27 cellular contexts compared by ENCODE assay signal in genomic region chr9:93039456-93039855, GRCh38. TPM values are rescaled to one million over a fixed set of nuclear protein-coding genes. Genes with fewer than 3 reads are reported as not detected.
DNase-seq lines count a peak whose midpoint lies in the region; ATAC-seq and TF ChIP-seq lines count a peak whose summit lies in the region.
"Had no signal": no experiment of that assay in that cellular context is flagged by ENCODE, and none has a peak within 500 bp of the region (broad histone marks: within the 10 kb centered on the region; RNA-seq: fewer than 3 reads in every experiment).

No MANE protein-coding gene starts in this region.

- intact Hi-C loops in activated CD4-positive, alpha-beta T cell treated with anti-CD3 and anti-CD28 coated beads for 36 hours (cut with DNase I, micrococcal nuclease) = no loop called here
- intact Hi-C loops in CD4-positive, alpha-beta T cell (cut with DNase I, micrococcal nuclease) = no loop called here

- ATAC-seq in activated CD4-positive, alpha-beta T cell treated with anti-CD3 and anti-CD28 coated beads for 36 hours = no peak
- ATAC-seq in CD4-positive, alpha-beta T cell (ENCODE audit: poor library complexity) = no peak
- no peak for ATAC-seq in activated naive CD4-positive, alpha-beta T cell treated with anti-CD3 and anti-CD28 coated beads, Interleukin-2, amount 50 U/mL, for 72 hours
- no peak for ATAC-seq in GM21528 (IDR thresholded peaks at IDR 0.05; ENCODE audit: low FRiP score, unreplicated experiment)
- ATAC-seq: gastrocnemius medialis; stimulated activated naive CD8-positive, alpha-beta T cell treated with anti-CD3 and anti-CD28 coated beads, Interleukin-15, Interleukin-2, amounts not matched to agents 100 U/mL and 50 U/mL, for 24 hours had no signal

- peaks cover 49% of the 10 kb centered on the region for H3K4me1 Mint-ChIP-seq in activated CD4-positive, alpha-beta T cell treated with anti-CD3 and anti-CD28 coated beads for 36 hours
- H3K4me1 Mint-ChIP-seq in CD4-positive, alpha-beta T cell (ENCODE audit: low read depth) = peaks cover 72% of the 10 kb centered on the region
- no peaks in the 10 kb centered on the region for H3K4me1 Mint-ChIP-seq in neural crest cell
- H3K4me1 Mint-ChIP-seq in progenitor cell of endocrine pancreas (ENCODE audit: low read depth) = peaks cover 1% of the 10 kb centered on the region

- POLR2A ChIA-PET in activated CD4-positive, alpha-beta T cell treated with anti-CD3 and anti-CD28 coated beads for 36 hours (lab: Charles Lee) = no interaction called here
- POLR2A ChIA-PET in CD4-positive, alpha-beta T cell (lab: Charles Lee) = interaction anchor here (0.7 to 6.9 kb wide), 12 partner anchors 8 to 68 kb away, joined by 3 to 92 read pairs (median 5); no protein-coding TSS in a partner anchor

- DNase-seq in activated CD4-positive, alpha-beta T cell treated with anti-CD3 and anti-CD28 coated beads for 36 hours = peak; percentile 5
- DNase-seq in activated CD4-positive, alpha-beta T cell treated with anti-CD3 and anti-CD28 coated beads, Interleukin-2, amount 50 U/mL, for 4 hours = no peak
- no peak for DNase-seq in CD4-positive, alpha-beta T cell
- no peak for DNase-seq in activated naive CD4-positive, alpha-beta T cell treated with anti-CD3 and anti-CD28 coated beads, Interleukin-2, amount 50 U/mL, for 72 hours (ENCODE audit: low spot score in 2 of 2)
- DNase-seq in neural crest cell (ENCODE audit: low read depth, low spot score) = no peak
- no peak for DNase-seq in progenitor cell of endocrine pancreas (ENCODE audit: low spot score, unreplicated experiment)
- no peak for DNase-seq in NCI-H1092 (lab: John Stamatoyannopoulos, UW)
- DNase-seq: activated CD4-positive, alpha-beta memory T cell treated with anti-CD3 and anti-CD28 coated beads, Interleukin-2, amount 10 ng/mL, durations not matched to agents 7 days and 5 days; caudate nucleus; dermis blood vessel endothelial cell; gastrocnemius medialis; H7; IMR-90; NCI-H1048; NCI-H1694 treated with DMSO at 0.1 percent for 48 hours; NCI-H2171 treated with DMSO at 0.1 percent for 48 hours; NCI-H524; nucleus accumbens; PC-9; Right ventricle myocardium superior; stimulated activated naive CD8-positive, alpha-beta T cell treated with anti-CD3 and anti-CD28 coated beads, Interleukin-15, Interleukin-2, amounts not matched to agents 100 U/mL and 50 U/mL, for 24 hours; testis had no signal

- TF ChIP-seq CTCF in CD4-positive, alpha-beta T cell (IDR thresholded peaks at IDR 0.05) = no peak
- TF ChIP-seq CTCF in neural crest cell (conservative IDR thresholded peaks at IDR 0.05) (no peak), progenitor cell of endocrine pancreas (IDR thresholded peaks at IDR 0.05; ENCODE audit: unreplicated experiment) (no peak)

- H3K4me3 Mint-ChIP-seq in activated CD4-positive, alpha-beta T cell treated with anti-CD3 and anti-CD28 coated beads for 36 hours = no peak overlapping the region
- H3K4me3 Mint-ChIP-seq in CD4-positive, alpha-beta T cell = no peak overlapping the region
- no peak overlapping the region for H3K4me3 Mint-ChIP-seq in neural crest cell
- H3K4me3 Mint-ChIP-seq in progenitor cell of endocrine pancreas (ENCODE audit: low read depth) = no peak overlapping the region
- H3K4me3 Mint-ChIP-seq: activated CD4-positive, alpha-beta memory T cell treated with anti-CD3 and anti-CD28 coated beads, Interleukin-2, amount 10 ng/mL, durations not matched to agents 7 days and 5 days had no signal

- CTCF ChIA-PET in activated CD4-positive, alpha-beta T cell treated with anti-CD3 and anti-CD28 coated beads for 36 hours (lab: Charles Lee) = no interaction called here
- CTCF ChIA-PET in CD4-positive, alpha-beta T cell (lab: Charles Lee) = no interaction called here

- no peaks in the 10 kb centered on the region for H3K27me3 Mint-ChIP-seq in activated CD4-positive, alpha-beta T cell treated with anti-CD3 and anti-CD28 coated beads for 36 hours
- no peaks in the 10 kb centered on the region for H3K27me3 Mint-ChIP-seq in CD4-positive, alpha-beta T cell
- H3K27me3 Mint-ChIP-seq in neural crest cell (ENCODE audit: low read depth) (no peaks in the 10 kb centered on the region), progenitor cell of endocrine pancreas (no peaks in the 10 kb centered on the region)
- H3K27me3 Mint-ChIP-seq: activated CD4-positive, alpha-beta memory T cell treated with anti-CD3 and anti-CD28 coated beads, Interleukin-2, amount 10 ng/mL, durations not matched to agents 7 days and 5 days had no signal

- peak overlapping the region; percentile 57 for H3K27ac ChIP-seq in CD4-positive, alpha-beta T cell (ENCODE audit: low read depth, low read length)
- H3K27ac ChIP-seq: gastrocnemius medialis, hepatocyte, PC-9, testis had no signal

- no peaks in the 10 kb centered on the region for H3K27me3 ChIP-seq in CD4-positive, alpha-beta T cell (ENCODE audit: control insufficient read depth, insufficient read depth, low read length)
- H3K27me3 ChIP-seq: gastrocnemius medialis, hepatocyte, testis had no signal

- no peaks in the 10 kb centered on the region for H3K9me3 Mint-ChIP-seq in activated CD4-positive, alpha-beta T cell treated with anti-CD3 and anti-CD28 coated beads for 36 hours (ENCODE audit: low read depth)
- H3K9me3 Mint-ChIP-seq in CD4-positive, alpha-beta T cell = no peaks in the 10 kb centered on the region
- peaks cover 14 to 16% of the 10 kb centered on the region in 2 donors for H3K9me3 Mint-ChIP-seq in activated naive CD4-positive, alpha-beta T cell treated with anti-CD3 and anti-CD28 coated beads, Interleukin-2, amount 50 U/mL, for 72 hours
- no peaks in the 10 kb centered on the region for H3K9me3 Mint-ChIP-seq in neural crest cell
- no peaks in the 10 kb centered on the region for H3K9me3 Mint-ChIP-seq in progenitor cell of endocrine pancreas (ENCODE audit: low read depth)
- H3K9me3 Mint-ChIP-seq: activated CD4-positive, alpha-beta memory T cell treated with anti-CD3 and anti-CD28 coated beads, Interleukin-2, amount 10 ng/mL, durations not matched to agents 7 days and 5 days had no signal

- no peak overlapping the region for H3K27ac Mint-ChIP-seq in activated CD4-positive, alpha-beta T cell treated with anti-CD3 and anti-CD28 coated beads for 36 hours
- peak overlapping the region; percentile 85 for H3K27ac Mint-ChIP-seq in CD4-positive, alpha-beta T cell
- peak overlapping the region; percentile 47 to 66 for H3K27ac Mint-ChIP-seq in activated naive CD4-positive, alpha-beta T cell treated with anti-CD3 and anti-CD28 coated beads, Interleukin-2, amount 50 U/mL, for 72 hours
- peak overlapping the region; percentile 89 for H3K27ac Mint-ChIP-seq in neural crest cell (ENCODE audit: unreplicated experiment)
- H3K27ac Mint-ChIP-seq in progenitor cell of endocrine pancreas = no peak overlapping the region
- H3K27ac Mint-ChIP-seq: activated CD4-positive, alpha-beta memory T cell treated with anti-CD3 and anti-CD28 coated beads, Interleukin-2, amount 10 ng/mL, durations not matched to agents 7 days and 5 days had no signal

- no peaks in the 10 kb centered on the region for H3K36me3 Mint-ChIP-seq in activated CD4-positive, alpha-beta T cell treated with anti-CD3 and anti-CD28 coated beads for 36 hours (ENCODE audit: low read depth)
- peaks cover 17% of the 10 kb centered on the region for H3K36me3 Mint-ChIP-seq in CD4-positive, alpha-beta T cell (ENCODE audit: low read depth)
- peaks cover 0 to 22% of the 10 kb centered on the region in 2 donors for H3K36me3 Mint-ChIP-seq in activated naive CD4-positive, alpha-beta T cell treated with anti-CD3 and anti-CD28 coated beads, Interleukin-2, amount 50 U/mL, for 72 hours
- no peaks in the 10 kb centered on the region for H3K36me3 Mint-ChIP-seq in neural crest cell (ENCODE audit: low read depth)
- H3K36me3 Mint-ChIP-seq in progenitor cell of endocrine pancreas (ENCODE audit: insufficient read depth) = no peaks in the 10 kb centered on the region

- no peaks in the 10 kb centered on the region for H3K9me3 ChIP-seq in CD4-positive, alpha-beta T cell (ENCODE audit: control insufficient read depth, low read length)
- H3K9me3 ChIP-seq: gastrocnemius medialis, testis had no signal

RNA-seq across cellular contexts. Expression of gene SUSD3, which starts 19.0 kb away (rescaled TPM):
- 10 to 100 TPM; 51.4 to 57.9 TPM for total RNA-seq in activated CD4-positive, alpha-beta T cell treated with anti-CD3 and anti-CD28 coated beads for 36 hours
- total RNA-seq in CD4-positive, alpha-beta T cell = 10 to 100 TPM; 33.9 to 35.6 TPM
- total RNA-seq in activated naive CD4-positive, alpha-beta T cell treated with anti-CD3 and anti-CD28 coated beads, Interleukin-2, amount 50 U/mL, for 72 hours = 10 to 100 TPM; 70.7 to 81.9 TPM
- total RNA-seq in neural crest cell (0.27 TPM in 1 of 2 replicates, not detected in the other), progenitor cell of endocrine pancreas (0.43 and 1.2 TPM in 2 replicates)
- total RNA-seq: A172, astrocyte, dermis blood vessel endothelial cell, lung microvascular endothelial cell had no signal

RNA-seq across cellular contexts. Expression of gene CARD19, which starts 56.6 kb away (rescaled TPM):
- 10 to 100 TPM; 39.6 to 44.4 TPM for total RNA-seq in activated CD4-positive, alpha-beta T cell treated with anti-CD3 and anti-CD28 coated beads for 36 hours
- total RNA-seq in CD4-positive, alpha-beta T cell = 10 to 100 TPM; 38.8 to 39.2 TPM
- total RNA-seq in activated naive CD4-positive, alpha-beta T cell treated with anti-CD3 and anti-CD28 coated beads, Interleukin-2, amount 50 U/mL, for 72 hours = 10 to 100 TPM; 58.1 to 82.6 TPM
- total RNA-seq in neural crest cell = 22.1 and 25.6 TPM in 2 replicates
- total RNA-seq in progenitor cell of endocrine pancreas = 19.3 and 20.4 TPM in 2 replicates

Comparison
In these comparisons a context has a peak if more than half of its experiments do, and no peak if none do; other contexts are left out.
1. H3K27ac Mint-ChIP-seq: peak in CD4-positive, alpha-beta T cell (single experiment), activated naive CD4-positive, alpha-beta T cell treated with anti-CD3 and anti-CD28 coated beads, Interleukin-2, amount 50 U/mL, for 72 hours (2 of 2) and neural crest cell (single experiment); none in activated CD4-positive, alpha-beta T cell treated with anti-CD3 and anti-CD28 coated beads for 36 hours (single experiment) and progenitor cell of endocrine pancreas (single experiment).
2. RNA of gene SUSD3, which starts 19.0 kb away (total RNA-seq): 70.7 to 81.9 TPM in activated naive CD4-positive, alpha-beta T cell treated with anti-CD3 and anti-CD28 coated beads, Interleukin-2, amount 50 U/mL, for 72 hours, 51.4 to 57.9 TPM in activated CD4-positive, alpha-beta T cell treated with anti-CD3 and anti-CD28 coated beads for 36 hours and 33.9 to 35.6 TPM in CD4-positive, alpha-beta T cell; 0.43 to 1.2 TPM in progenitor cell of endocrine pancreas and 0.27 TPM in neural crest cell; every median in the first group is over 10 times any median in the second.